In genomic region chr10:114647545-114648138, GRCh38 we compare ENCODE assay signal across 23 cellular contexts. TPM values are rescaled to one million over a fixed set of nuclear protein-coding genes. Genes with fewer than 3 reads are reported as not detected.
DNase-seq lines count a peak whose midpoint lies in the region; ATAC-seq and TF ChIP-seq lines count a peak whose summit lies in the region.
"Had no signal": no experiment of that assay in that cellular context is flagged by ENCODE, and none has a peak within 500 bp of the region (broad histone marks: within the 10 kb centered on the region; RNA-seq: fewer than 3 reads in every experiment).

No MANE protein-coding gene starts in this region.

- H3K9ac ChIP-seq in smooth muscle cell (ENCODE audit: low read depth), result no peak overlapping the region

- no peaks in the 10 kb centered on the region for H3K79me2 ChIP-seq in smooth muscle cell (ENCODE audit: low read depth)

- no peaks in the 10 kb centered on the region for H3K9me3 Mint-ChIP-seq in osteocyte (ENCODE audit: unreplicated experiment)
- no peaks in the 10 kb centered on the region for H3K9me3 Mint-ChIP-seq in CD4-positive, alpha-beta T cell
- H3K9me3 Mint-ChIP-seq: activated naive CD8-positive, alpha-beta T cell treated with anti-CD3 and anti-CD28 coated beads for 36 hours; activated T-helper 2 cell treated with anti-CD3 and anti-CD28 coated beads, Interferon-gamma antibody, Interleukin-2, Interleukin-4, amounts not matched to agents 10 μg/mL and 5 μg/mL and 100 μg/mL, durations not matched to agents 14 hours and 24 hours and 36 hours; natural killer cell; stimulated activated naive CD8-positive, alpha-beta T cell treated with anti-CD3 and anti-CD28 coated beads, Interleukin-15, Interleukin-2, amounts not matched to agents 100 ng/mL and 50 ng/mL, for 24 hours; T-helper 2 cell treated with Interferon-gamma antibody and Interleukin-4, amounts not matched to agents 5 μg/mL and 100 μg/mL, for 36 hours had no signal

- CTCF ChIA-PET in CD4-positive, alpha-beta T cell (lab: Charles Lee), result interaction anchor here (1.2 kb wide), 1 partner anchor 343 kb away, joined by 3 read pairs; no protein-coding TSS in a partner anchor

- H3K4me3 ChIP-seq in heart left ventricle (no peak overlapping the region), fibroblast of mammary gland (ENCODE audit: control insufficient read depth, low read depth, low read length) (no peak overlapping the region), smooth muscle cell (no peak overlapping the region)
- H3K4me3 ChIP-seq: coronary artery, skin epidermis, upper lobe of left lung had no signal

- 56 to 74% (median 67%) methylated on average over 2 of the region's 2 CpGs for WGBS in heart left ventricle, 4 donors
- 90% methylated on average over 2 of the region's 2 CpGs for WGBS in smooth muscle cell (ENCODE audit: low lambda C conversion rate)

- POLR2A ChIA-PET in CD4-positive, alpha-beta T cell (lab: Charles Lee), result no interaction called here

- H3K4me3 Mint-ChIP-seq in osteocyte (ENCODE audit: unreplicated experiment), result no peak overlapping the region
- no peak overlapping the region for H3K4me3 Mint-ChIP-seq in CD4-positive, alpha-beta T cell
- H3K4me3 Mint-ChIP-seq: activated naive CD8-positive, alpha-beta T cell treated with anti-CD3 and anti-CD28 coated beads for 36 hours; natural killer cell; stimulated activated naive CD8-positive, alpha-beta T cell treated with anti-CD3 and anti-CD28 coated beads, Interleukin-15, Interleukin-2, amounts not matched to agents 100 ng/mL and 50 ng/mL, for 24 hours; T-helper 2 cell treated with Interferon-gamma antibody and Interleukin-4, amounts not matched to agents 5 μg/mL and 100 μg/mL, for 36 hours had no signal

- H3K4me1 Mint-ChIP-seq in osteocyte (ENCODE audit: unreplicated experiment), result peaks cover 11% of the 10 kb centered on the region
- no peaks in the 10 kb centered on the region for H3K4me1 Mint-ChIP-seq in CD4-positive, alpha-beta T cell (ENCODE audit: low read depth)
- H3K4me1 Mint-ChIP-seq: natural killer cell had no signal

- no peak for TF ChIP-seq POLR2A in heart left ventricle (IDR thresholded peaks at IDR 0.05)

- no peak overlapping the region for H3K27ac Mint-ChIP-seq in osteocyte (ENCODE audit: unreplicated experiment)
- H3K27ac Mint-ChIP-seq in CD4-positive, alpha-beta T cell, result no peak overlapping the region
- H3K27ac Mint-ChIP-seq: activated naive CD8-positive, alpha-beta T cell treated with anti-CD3 and anti-CD28 coated beads for 36 hours; activated T-helper 2 cell treated with anti-CD3 and anti-CD28 coated beads, Interferon-gamma antibody, Interleukin-2, Interleukin-4, amounts not matched to agents 10 μg/mL and 5 μg/mL and 100 μg/mL, durations not matched to agents 14 hours and 24 hours and 36 hours; natural killer cell; stimulated activated naive CD8-positive, alpha-beta T cell treated with anti-CD3 and anti-CD28 coated beads, Interleukin-15, Interleukin-2, amounts not matched to agents 100 ng/mL and 50 ng/mL, for 24 hours; T-helper 2 cell treated with Interferon-gamma antibody and Interleukin-4, amounts not matched to agents 5 μg/mL and 100 μg/mL, for 36 hours had no signal

- peak in 1 of 4 donors; percentile 14 for ATAC-seq in heart left ventricle
- ATAC-seq in Right ventricle myocardium superior (ENCODE audit: poor library complexity), result no peak
- no peak for ATAC-seq in CD4-positive, alpha-beta T cell (ENCODE audit: poor library complexity)
- ATAC-seq: natural killer cell had no signal

- H3K36me3 Mint-ChIP-seq in osteocyte (ENCODE audit: unreplicated experiment), result no peaks in the 10 kb centered on the region
- no peaks in the 10 kb centered on the region for H3K36me3 Mint-ChIP-seq in CD4-positive, alpha-beta T cell (ENCODE audit: low read depth)
- H3K36me3 Mint-ChIP-seq: activated naive CD8-positive, alpha-beta T cell treated with anti-CD3 and anti-CD28 coated beads for 36 hours; natural killer cell had no signal

- intact Hi-C loops in heart left ventricle (cut with DNase I) (no loop called here), Right ventricle myocardium superior (cut with DNase I) (no loop called here)
- intact Hi-C loops in CD4-positive, alpha-beta T cell (cut with DNase I, micrococcal nuclease), result no loop called here

- DNase-seq in heart left ventricle (no peak), Right ventricle myocardium superior (no peak), RPMI7951 (ENCODE audit: low read depth) (peak; percentile 11), fibroblast of mammary gland (ENCODE audit: low read depth) (peak; percentile 16), smooth muscle cell (lab: John Stamatoyannopoulos, UW; ENCODE audit: unreplicated experiment) (no peak), NCI-H146 treated with DMSO at 0.1 percent for 48 hours (lab: John Stamatoyannopoulos, UW; ENCODE audit: unreplicated experiment) (no peak), osteocyte (ENCODE audit: extremely low spot score, unreplicated experiment) (no peak)
- no peak for DNase-seq in CD4-positive, alpha-beta T cell
- DNase-seq: activated CD4-positive, alpha-beta T cell treated with anti-CD3 and anti-CD28 coated beads, Interleukin-2, amount 50 U/mL, for 1 hour; activated CD8-positive, alpha-beta memory T cell treated with anti-CD3 and anti-CD28 coated beads, Interleukin-2, amount 50 U/mL, for 4 hours; activated naive CD8-positive, alpha-beta T cell treated with anti-CD3 and anti-CD28 coated beads for 36 hours; hypothalamus; natural killer cell; NCI-H187; upper lobe of left lung; WERI-Rb-1 had no signal

- H3K4me1 ChIP-seq in heart left ventricle (peaks cover 15 to 94% (median 59%) of the 10 kb centered on the region in 12 donors), smooth muscle cell (ENCODE audit: low read depth) (no peaks in the 10 kb centered on the region)

- TF ChIP-seq CTCF in heart left ventricle (IDR thresholded peaks at IDR 0.05) (no peak), fibroblast of mammary gland (conservative IDR thresholded peaks at IDR 0.05; ENCODE audit: control insufficient read depth, insufficient read depth, low read depth, low read length) (no peak), smooth muscle cell (IDR thresholded peaks at IDR 0.05; ENCODE audit: borderline replicate concordance, insufficient read depth, poor library complexity, severe bottlenecking) (no peak), osteocyte (IDR thresholded peaks at IDR 0.05) (no peak)
- no peak for TF ChIP-seq CTCF in CD4-positive, alpha-beta T cell (IDR thresholded peaks at IDR 0.05)

- H3K36me3 ChIP-seq in heart left ventricle (no peaks in the 10 kb centered on the region), smooth muscle cell (ENCODE audit: low read depth) (no peaks in the 10 kb centered on the region)
- H3K36me3 ChIP-seq: upper lobe of left lung, WERI-Rb-1 had no signal

- H3K27ac ChIP-seq in heart left ventricle (peak overlapping the region in 11 of 12 donors; percentile 53 to 93 (median 77)), smooth muscle cell (ENCODE audit: low read depth) (peak overlapping the region; percentile 46)
- no peak overlapping the region for H3K27ac ChIP-seq in CD4-positive, alpha-beta T cell (ENCODE audit: low read depth, low read length)
- H3K27ac ChIP-seq: 22Rv1, C4-2B, coronary artery, skin epidermis, WERI-Rb-1 had no signal

- H3K9me3 ChIP-seq in heart left ventricle (no peaks in the 10 kb centered on the region), smooth muscle cell (replicated peaks; ENCODE audit: low read depth) (no peaks in the 10 kb centered on the region)
- no peaks in the 10 kb centered on the region for H3K9me3 ChIP-seq in CD4-positive, alpha-beta T cell (ENCODE audit: control insufficient read depth, low read length)
- H3K9me3 ChIP-seq: upper lobe of left lung had no signal

- peaks cover 4% of the 10 kb centered on the region for H3K27me3 Mint-ChIP-seq in osteocyte (ENCODE audit: unreplicated experiment)
- H3K27me3 Mint-ChIP-seq in CD4-positive, alpha-beta T cell, result no peaks in the 10 kb centered on the region
- H3K27me3 Mint-ChIP-seq: activated naive CD8-positive, alpha-beta T cell treated with anti-CD3 and anti-CD28 coated beads for 36 hours; stimulated activated naive CD8-positive, alpha-beta T cell treated with anti-CD3 and anti-CD28 coated beads, Interleukin-15, Interleukin-2, amounts not matched to agents 100 ng/mL and 50 ng/mL, for 24 hours had no signal

- H3K4me2 ChIP-seq in smooth muscle cell, result peak overlapping the region; percentile 48

- H3F3A ChIP-seq in smooth muscle cell (ENCODE audit: low read depth), result no peaks in the 10 kb centered on the region

- H4K20me1 ChIP-seq in smooth muscle cell (ENCODE audit: low read depth), result no peaks in the 10 kb centered on the region

- no peaks in the 10 kb centered on the region for H3K27me3 ChIP-seq in heart left ventricle
- peaks cover 6% of the 10 kb centered on the region for H3K27me3 ChIP-seq in smooth muscle cell (ENCODE audit: low read depth)
- H3K27me3 ChIP-seq in CD4-positive, alpha-beta T cell (ENCODE audit: control insufficient read depth, insufficient read depth, low read length), result no peaks in the 10 kb centered on the region
- H3K27me3 ChIP-seq: upper lobe of left lung had no signal

- H2AFZ ChIP-seq in smooth muscle cell (ENCODE audit: low read depth), result no peak overlapping the region

RNA-seq across cellular contexts. Expression of gene ABLIM1, which starts 10.4 kb away (rescaled TPM):
- 100 to 1,000 TPM; 491 to 713 (median 575) TPM for total RNA-seq in heart left ventricle
- 100 to 1,000 TPM; 242 to 276 TPM for polyA plus RNA-seq in heart left ventricle
- total RNA-seq in Right ventricle myocardium superior, result 772 TPM
- total RNA-seq in RPMI7951 (2014; rRNA removed; shearing (Covaris generic)), result 0.20 and 0.24 TPM in 2 replicates
- 8.9 and 17.6 TPM in 2 replicates for total RNA-seq in smooth muscle cell
- 1.6 and 3.4 TPM in 2 replicates for polyA plus RNA-seq in smooth muscle cell
- 39.0 and 43.3 TPM in 2 replicates for total RNA-seq in osteocyte
- 100 to 1,000 TPM; 217 to 224 TPM for total RNA-seq in CD4-positive, alpha-beta T cell

Comparison
In these comparisons a context has a peak if more than half of its experiments do, and no peak if none do; other contexts are left out.
1. DNase-seq: peak in RPMI7951 (single experiment) and fibroblast of mammary gland (single experiment); none in heart left ventricle (0 of 5), Right ventricle myocardium superior (single experiment), smooth muscle cell (single experiment), NCI-H146 treated with DMSO at 0.1 percent for 48 hours (single experiment), osteocyte (single experiment) and CD4-positive, alpha-beta T cell (0 of 10).